In genomic region chr13:56338421-56338820, GRCh38 we compare ENCODE assay signal across 24 cellular contexts.
"Had no signal": no experiment of that assay in that cellular context is flagged by ENCODE, and none has a peak within 500 bp of the region (broad histone marks: within the 10 kb centered on the region; RNA-seq: fewer than 3 reads in every experiment).

No MANE protein-coding gene starts in this region.

- H3K27me3 Mint-ChIP-seq: dendritic cell treated with granulocyte-macrophage colony-stimulating factor and Interleukin-4, amounts not matched to agents 40 ng/mL and 50 ng/mL, for 4 days; effector memory CD8-positive, alpha-beta T cell had no signal

- ATAC-seq: effector memory CD8-positive, alpha-beta T cell; esophagus mucosa; foreskin keratinocyte; gastrocnemius medialis; gastroesophageal sphincter; heart left ventricle; heart right ventricle had no signal

- H3K27ac Mint-ChIP-seq: dendritic cell treated with granulocyte-macrophage colony-stimulating factor and Interleukin-4, amounts not matched to agents 40 ng/mL and 50 ng/mL, for 4 days; effector memory CD8-positive, alpha-beta T cell had no signal

- H3K4me3 Mint-ChIP-seq: dendritic cell treated with granulocyte-macrophage colony-stimulating factor and Interleukin-4, amounts not matched to agents 40 ng/mL and 50 ng/mL, for 4 days; effector memory CD8-positive, alpha-beta T cell had no signal

- H3K27ac ChIP-seq: colonic mucosa, coronary artery, dorsolateral prefrontal cortex, epithelial cell of prostate, esophagus muscularis mucosa, esophagus squamous epithelium, foreskin keratinocyte, gastrocnemius medialis, gastroesophageal sphincter, heart left ventricle, heart right ventricle had no signal

- DNase-seq: colonic mucosa; cortex of kidney; dermis blood vessel endothelial cell; dorsolateral prefrontal cortex; effector CD4-positive, alpha-beta T cell; effector CD8-positive, alpha-beta T cell; effector memory CD4-positive, alpha-beta T cell; effector memory CD8-positive, alpha-beta T cell; erythroblast; esophagus squamous epithelium; foreskin fibroblast; foreskin keratinocyte; foreskin melanocyte; gastrocnemius medialis; glutamatergic neuron; head of caudate nucleus; heart left ventricle; heart right ventricle had no signal

- H3K4me1 ChIP-seq: colonic mucosa, esophagus muscularis mucosa, esophagus squamous epithelium, foreskin keratinocyte, gastrocnemius medialis, gastroesophageal sphincter, heart left ventricle, heart right ventricle had no signal

- H3K9me3 ChIP-seq: colonic mucosa, esophagus muscularis mucosa, gastrocnemius medialis, gastroesophageal sphincter had no signal

- H3K27me3 ChIP-seq: colonic mucosa, esophagus muscularis mucosa, esophagus squamous epithelium, foreskin keratinocyte, gastrocnemius medialis, gastroesophageal sphincter, heart left ventricle, heart right ventricle had no signal

- H3K4me3 ChIP-seq: colonic mucosa, coronary artery, dorsolateral prefrontal cortex, esophagus muscularis mucosa, esophagus squamous epithelium, gastrocnemius medialis, gastroesophageal sphincter, heart left ventricle, heart right ventricle had no signal

- H3K36me3 ChIP-seq: colonic mucosa, esophagus muscularis mucosa, esophagus squamous epithelium, gastrocnemius medialis, gastroesophageal sphincter, heart left ventricle, heart right ventricle had no signal
